ENCODE assay signal across 10 cellular contexts in genomic region chr1:78277253-78277652, GRCh38.
A peak's percentile ranks its signal among the peaks of the same experiment; 100 is the strongest.
DNase-seq lines count a peak whose midpoint lies in the region; TF ChIP-seq lines count a peak whose summit lies in the region.
"Had no signal": no experiment of that assay in that cellular context is flagged by ENCODE, and none has a peak within 500 bp of the region (broad histone marks: within the 10 kb centered on the region; RNA-seq: fewer than 3 reads in every experiment).

No MANE protein-coding gene starts in this region.

- TF ChIP-seq CTCF in epithelial cell of proximal tubule (conservative IDR thresholded peaks at IDR 0.05; ENCODE audit: low read depth, low read length), result no peak

- DNase-seq in GM03348 (ENCODE audit: low spot score) (peak; percentile 57), H4 (ENCODE audit: low spot score) (peak; percentile 59), M059J (ENCODE audit: low read depth) (peak; percentile 97), epithelial cell of proximal tubule (ENCODE audit: low read depth) (peak; percentile 57), DMS114 treated with DMSO at 0.1 percent for 48 hours (lab: John Stamatoyannopoulos, UW; ENCODE audit: unreplicated experiment) (no peak), COR-L47 (lab: John Stamatoyannopoulos, UW) (no peak), superior temporal gyrus (ENCODE audit: extremely low spot score) (no peak)
- no peak for DNase-seq in effector CD4-positive, alpha-beta T cell
- DNase-seq: occipital lobe; stimulated activated naive CD4-positive, alpha-beta T cell treated with Interleukin-2 at 50 U/mL for 16 hours had no signal

- H3K4me3 ChIP-seq in epithelial cell of proximal tubule (ENCODE audit: low read depth, low read length), result no peak overlapping the region

Comparison
In these comparisons a context has a peak if more than half of its experiments do, and no peak if none do; other contexts are left out.
1. DNase-seq: peak in GM03348 (single experiment), H4 (single experiment), M059J (single experiment) and epithelial cell of proximal tubule (single experiment); none in DMS114 treated with DMSO at 0.1 percent for 48 hours (single experiment), COR-L47 (single experiment), superior temporal gyrus (single experiment) and effector CD4-positive, alpha-beta T cell (single experiment).